14 cellular contexts compared by ENCODE assay signal in genomic region chr9:129500863-129501770, GRCh38.
A peak's percentile ranks its signal among the peaks of the same experiment; 100 is the strongest.
DNase-seq lines count a peak whose midpoint lies in the region; TF ChIP-seq lines count a peak whose summit lies in the region.
"Had no signal": no experiment of that assay in that cellular context is flagged by ENCODE, and none has a peak within 500 bp of the region (broad histone marks: within the 10 kb centered on the region; RNA-seq: fewer than 3 reads in every experiment).

No MANE protein-coding gene starts in this region.

- H3K79me1 ChIP-seq in mesenchymal stem cell (replicated peaks; ENCODE audit: low read length, poor library complexity, severe bottlenecking): peaks cover 8% of the 10 kb centered on the region

- peak overlapping the region; percentile 98 for H4K8ac ChIP-seq in mesenchymal stem cell (ENCODE audit: low read length)

- peak overlapping the region; percentile 97 for H4K91ac ChIP-seq in mesenchymal stem cell (ENCODE audit: low read length)

- no peak overlapping the region for H3K14ac ChIP-seq in mesenchymal stem cell (ENCODE audit: low read length in 2 of 2)

- H3K4me1 ChIP-seq in HUES6 (ENCODE audit: control insufficient read depth, insufficient read depth, low read length): peaks cover 57% of the 10 kb centered on the region
- H3K4me1 ChIP-seq in mesenchymal stem cell (ENCODE audit: control insufficient read depth, insufficient read depth, low read depth, low read length): peaks cover 52% of the 10 kb centered on the region
- peaks cover 50% of the 10 kb centered on the region for H3K4me1 ChIP-seq in stomach smooth muscle (ENCODE audit: control insufficient read depth, insufficient read depth, low read length)

- peak overlapping the region; percentile 70 to 97 for H3K18ac ChIP-seq in mesenchymal stem cell (ENCODE audit: low read depth in 1 of 2, low read length in 2 of 2)

- WGBS in mesenchymal stem cell: 88% methylated on average over 12 of the region's 12 CpGs

- TF ChIP-seq CTCF in brain microvascular endothelial cell (IDR thresholded peaks at IDR 0.05; ENCODE audit: low read depth, low read length, missing control alignments): no peak

- H3K27me3 ChIP-seq in HUES6 (ENCODE audit: control insufficient read depth, insufficient read depth, low read length): no peaks in the 10 kb centered on the region
- H3K27me3 ChIP-seq in brain microvascular endothelial cell (replicated peaks): no peaks in the 10 kb centered on the region
- no peaks in the 10 kb centered on the region for H3K27me3 ChIP-seq in mesenchymal stem cell (ENCODE audit: control insufficient read depth in 1 of 2, insufficient read depth in 1 of 2, low read length in 2 of 2)
- H3K27me3 ChIP-seq in stomach smooth muscle (ENCODE audit: control insufficient read depth in 1 of 2, insufficient read depth in 2 of 2, low read length in 2 of 2): no peaks in the 10 kb centered on the region

- H3K9ac ChIP-seq in HUES6 (ENCODE audit: low read length) (peak overlapping the region; percentile 81), mesenchymal stem cell (ENCODE audit: low read length) (peak overlapping the region; percentile 92), stomach smooth muscle (ENCODE audit: low read length in 2 of 2) (peak overlapping the region; percentile 60 to 62)

- H2BK120ac ChIP-seq in mesenchymal stem cell (ENCODE audit: low read depth, low read length): peak overlapping the region; percentile 93

- H2AK5ac ChIP-seq in mesenchymal stem cell (ENCODE audit: low read length, severe bottlenecking): peak overlapping the region; percentile 85

- no peaks in the 10 kb centered on the region for H3K36me3 ChIP-seq in HUES6 (ENCODE audit: control insufficient read depth, insufficient read depth, low read length)
- H3K36me3 ChIP-seq in brain microvascular endothelial cell (replicated peaks): peaks cover 2% of the 10 kb centered on the region
- H3K36me3 ChIP-seq in mesenchymal stem cell (ENCODE audit: control insufficient read depth in 1 of 2, insufficient read depth in 2 of 2, low read depth in 1 of 2, low read length in 2 of 2): peaks cover 21 to 26% of the 10 kb centered on the region in 2 experiments
- H3K36me3 ChIP-seq in stomach smooth muscle (ENCODE audit: control insufficient read depth in 2 of 2, insufficient read depth in 2 of 2, low read length in 2 of 2): peaks cover 8 to 13% of the 10 kb centered on the region in 2 donors

- H2BK5ac ChIP-seq in mesenchymal stem cell (ENCODE audit: low read depth, low read length, poor library complexity, severe bottlenecking): peak overlapping the region; percentile 97

- H2AFZ ChIP-seq in mesenchymal stem cell (ENCODE audit: low read depth, low read length): no peak overlapping the region

- H3K4ac ChIP-seq in mesenchymal stem cell (ENCODE audit: low read depth in 1 of 2, low read length in 2 of 2): peak overlapping the region; percentile 72 to 96

- H2BK12ac ChIP-seq in mesenchymal stem cell (ENCODE audit: low read length in 2 of 2): peak overlapping the region; percentile 31 to 93

- H2BK15ac ChIP-seq in mesenchymal stem cell (ENCODE audit: low read depth, poor library complexity, severe bottlenecking): peak overlapping the region; percentile 13

- in situ Hi-C loops in brain microvascular endothelial cell (cut with HindIII; ENCODE audit: low pct_ligation_motif_present, low sequenced_read_pairs): no loop called here

- H3K4me3 ChIP-seq in HUES6 (ENCODE audit: low read depth, low read length) (no peak overlapping the region), brain microvascular endothelial cell (ENCODE audit: low read depth, low read length) (no peak overlapping the region), mesenchymal stem cell (ENCODE audit: insufficient read depth in 1 of 2, low read depth in 1 of 2, low read length in 2 of 2) (no peak overlapping the region), stomach smooth muscle (ENCODE audit: low read length in 2 of 2) (peak overlapping the region; percentile 29 to 33)

- H3K4me2 ChIP-seq in mesenchymal stem cell (ENCODE audit: low read length, poor library complexity, severe bottlenecking): no peak overlapping the region

- DNase-seq in brain microvascular endothelial cell (no peak), mesenchymal stem cell (no peak), RKO (ENCODE audit: low spot score) (no peak), NAMALWA (ENCODE audit: low spot score) (no peak), NCI-H2171 treated with DMSO at 0.1 percent for 48 hours (lab: John Stamatoyannopoulos, UW) (no peak), LoVo (ENCODE audit: low spot score) (no peak)
- DNase-seq: activated CD8-positive, alpha-beta T cell treated with anti-CD3 and anti-CD28 coated beads, Interleukin-2, amount 10 ng/mL, durations not matched to agents 7 days and 5 days; Calu3; HCEC 1CT; immature natural killer cell; occipital lobe; SW 1271 had no signal

- H3K23ac ChIP-seq in mesenchymal stem cell (ENCODE audit: low read length in 2 of 2): no peak overlapping the region

- H3K27ac ChIP-seq in HUES6 (ENCODE audit: low read depth, low read length) (peak overlapping the region; percentile 73; the same call in 1 of the 2 replicates), brain microvascular endothelial cell (peak overlapping the region; percentile 67), mesenchymal stem cell (ENCODE audit: low read length, poor library complexity, severe bottlenecking) (peak overlapping the region; percentile 89), stomach smooth muscle (ENCODE audit: low read length) (peak overlapping the region; percentile 99)

- H3K9me3 ChIP-seq in HUES6 (ENCODE audit: control insufficient read depth, insufficient read depth, low read depth, low read length): no peaks in the 10 kb centered on the region
- no peaks in the 10 kb centered on the region for H3K9me3 ChIP-seq in mesenchymal stem cell (ENCODE audit: control insufficient read depth, low read length)
- no peaks in the 10 kb centered on the region for H3K9me3 ChIP-seq in stomach smooth muscle (ENCODE audit: control insufficient read depth in 2 of 2, low read length in 2 of 2)

Comparison
In these comparisons a context has a peak if more than half of its experiments do, and no peak if none do; other contexts are left out.
1. H3K4me3 ChIP-seq: peak in stomach smooth muscle (2 of 2); none in HUES6 (single experiment), brain microvascular endothelial cell (single experiment) and mesenchymal stem cell (0 of 2).
2. Peak in every context shown above with its lines, with median percentiles within 50 percentile points of each other: H3K27ac ChIP-seq and H3K9ac ChIP-seq.